ENCODE assay signal across 36 cellular contexts in genomic region chr3:162498626-162499025, GRCh38.
"Had no signal": no experiment of that assay in that cellular context is flagged by ENCODE, and none has a peak within 500 bp of the region (broad histone marks: within the 10 kb centered on the region; RNA-seq: fewer than 3 reads in every experiment).

No MANE protein-coding gene starts in this region.

- DNase-seq: Karpas-422, Kasumi-1, MG63, MM.1S, MV-4-11, NCI-H1048, NCI-H1092, NCI-H1092 treated with DMSO at 0.1 percent for 48 hours, NCI-H1105, NCI-H1105 treated with DMSO at 0.1 percent for 48 hours, NCI-H1417, NCI-H1417 treated with DMSO at 0.1 percent for 48 hours, NCI-H1436, NCI-H1436 treated with DMSO at 0.1 percent for 48 hours, NCI-H146, NCI-H1694, NCI-H1694 treated with DMSO at 0.1 percent for 48 hours, NCI-H187, NCI-H187 treated with DMSO at 0.1 percent for 48 hours, NCI-H1930, NCI-H2029, NCI-H2029 treated with DMSO at 0.1 percent for 48 hours, NCI-H2081, NCI-H2081 treated with DMSO at 0.1 percent for 48 hours, NCI-H2107, NCI-H2171, NCI-H2171 treated with DMSO at 0.1 percent for 48 hours, NCI-H2227 treated with DMSO at 0.1 percent for 48 hours, NCI-H226, NCI-H345, NCI-H446, NCI-H446 treated with DMSO at 0.1 percent for 48 hours, NCI-H510A, NCI-H510A treated with DMSO at 0.1 percent for 48 hours, NCI-H524, NCI-H524 treated with DMSO at 0.1 percent for 48 hours had no signal

- H3K9me3 ChIP-seq: MG63 had no signal

- H3K36me3 ChIP-seq: MG63 had no signal

- H3K27me3 ChIP-seq: MG63 had no signal

- H3K4me3 ChIP-seq: MG63 had no signal
